In the genomic region with DNA sequence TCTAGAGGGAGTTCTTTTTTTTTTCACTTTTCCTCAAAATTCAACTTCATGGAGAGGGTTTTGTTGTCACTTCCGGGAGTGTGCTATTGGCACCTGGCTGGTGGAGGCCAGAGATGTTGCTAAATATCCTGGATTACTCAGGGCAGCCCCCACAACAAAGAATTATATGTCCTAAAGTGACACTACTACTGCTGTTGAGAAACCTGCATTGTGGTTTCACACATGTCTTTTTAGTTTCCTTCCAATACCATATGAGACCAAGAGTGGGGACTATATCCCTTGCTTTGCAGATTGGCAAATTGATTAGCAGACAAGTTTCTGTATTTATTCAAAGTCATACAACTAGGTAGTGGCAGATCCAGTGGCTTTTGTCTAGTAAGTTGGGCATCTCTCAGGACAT, we compare ENCODE assay signal across 14 cellular contexts.
DNase-seq lines count a peak whose midpoint lies in the region; ATAC-seq and TF ChIP-seq lines count a peak whose summit lies in the region.
"Had no signal": no experiment of that assay in that cellular context is flagged by ENCODE, and none has a peak within 500 bp of the region (broad histone marks: within the 10 kb centered on the region; RNA-seq: fewer than 3 reads in every experiment).

No MANE protein-coding gene starts in this region.

- ATAC-seq in GM18861 (IDR thresholded peaks at IDR 0.05; ENCODE audit: unreplicated experiment) (peak; percentile 46), GM21390 (IDR thresholded peaks at IDR 0.05; ENCODE audit: unreplicated experiment) (peak; percentile 78), HG02973 (IDR thresholded peaks at IDR 0.05; ENCODE audit: unreplicated experiment) (peak; percentile 77), HG03575 (IDR thresholded peaks at IDR 0.05; ENCODE audit: extremely low read depth, insufficient number of reproducible peaks, low FRiP score, unreplicated experiment) (peak; percentile 71)

- intact Hi-C loops in Calu3 (cut with micrococcal nuclease; ENCODE audit: unreplicated experiment) = no loop called here

- no peak overlapping the region for H3K4me3 Mint-ChIP-seq in Calu3 (ENCODE audit: low read depth, unreplicated experiment)
- H3K4me3 Mint-ChIP-seq: activated CD4-positive, alpha-beta T cell treated with anti-CD3 and anti-CD28 coated beads, Interleukin-2, amount 10 ng/mL, durations not matched to agents 24 days and 14 days; B cell; immature natural killer cell had no signal

- BruUV-seq in Calu3 (replicated peaks; lab: Mats Ljungman, UMichigan) = no TSS peak

- no peaks in the 10 kb centered on the region for H3K27me3 Mint-ChIP-seq in Calu3 (ENCODE audit: unreplicated experiment)
- H3K27me3 Mint-ChIP-seq: activated CD4-positive, alpha-beta T cell treated with anti-CD3 and anti-CD28 coated beads, Interleukin-2, amount 10 ng/mL, durations not matched to agents 24 days and 14 days; B cell had no signal

- CTCF ChIA-PET in Calu3 (lab: Charles Lee) = no interaction called here

- TF ChIP-seq CTCF in Calu3 (IDR thresholded peaks at IDR 0.05; ENCODE audit: unreplicated experiment) = no peak

- peaks cover 37% of the 10 kb centered on the region for H3K4me1 Mint-ChIP-seq in Calu3 (ENCODE audit: low read depth, unreplicated experiment)
- H3K4me1 Mint-ChIP-seq: activated CD4-positive, alpha-beta T cell treated with anti-CD3 and anti-CD28 coated beads, Interleukin-2, amount 10 ng/mL, durations not matched to agents 24 days and 14 days; B cell; immature natural killer cell had no signal

- DNase-seq in Calu3 (no peak), NCI-H2227 (lab: John Stamatoyannopoulos, UW; ENCODE audit: unreplicated experiment) (no peak), NCI-H2196 (lab: John Stamatoyannopoulos, UW; ENCODE audit: unreplicated experiment) (no peak), kidney tubule cell (ENCODE audit: low spot score) (no peak)
- DNase-seq: activated CD4-positive, alpha-beta T cell treated with anti-CD3 and anti-CD28 coated beads, Interleukin-2, amount 10 ng/mL, durations not matched to agents 24 days and 14 days; effector CD8-positive, alpha-beta T cell; immature natural killer cell; mesenchymal stem cell; NCI-H2029 had no signal

- no peak overlapping the region for H3K27ac Mint-ChIP-seq in Calu3 (ENCODE audit: unreplicated experiment)
- H3K27ac Mint-ChIP-seq: activated CD4-positive, alpha-beta T cell treated with anti-CD3 and anti-CD28 coated beads, Interleukin-2, amount 10 ng/mL, durations not matched to agents 24 days and 14 days; B cell; immature natural killer cell had no signal

- peaks cover 5% of the 10 kb centered on the region for H3K36me3 Mint-ChIP-seq in Calu3 (ENCODE audit: insufficient read depth, unreplicated experiment)
- H3K36me3 Mint-ChIP-seq: immature natural killer cell had no signal

- no peaks in the 10 kb centered on the region for H3K9me3 Mint-ChIP-seq in Calu3 (ENCODE audit: low read depth, unreplicated experiment)
- H3K9me3 Mint-ChIP-seq: activated CD4-positive, alpha-beta T cell treated with anti-CD3 and anti-CD28 coated beads, Interleukin-2, amount 10 ng/mL, durations not matched to agents 24 days and 14 days had no signal
